Comparison of ENCODE assay signal across 21 cellular contexts in the genomic region with DNA sequence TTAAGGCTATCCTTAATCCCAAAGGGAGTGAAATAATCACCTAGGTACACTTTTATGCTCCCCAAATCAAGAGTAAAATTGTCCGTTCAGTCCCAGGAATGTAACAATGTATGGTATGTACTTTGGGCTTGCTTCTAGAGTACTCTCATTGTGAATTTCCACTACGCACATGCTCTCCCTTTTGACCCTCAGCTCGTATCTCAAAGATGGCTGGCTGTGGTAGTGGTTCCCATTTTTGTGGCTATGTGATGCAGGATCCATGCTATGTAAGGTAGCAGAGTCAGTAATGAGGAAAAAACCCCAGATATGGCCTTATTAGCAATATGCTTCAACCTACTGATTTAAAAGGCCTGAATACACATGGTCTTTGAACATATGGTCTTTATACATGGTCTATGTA.
A peak's percentile ranks its signal among the peaks of the same experiment; 100 is the strongest.
DNase-seq lines count a peak whose midpoint lies in the region; ATAC-seq and TF ChIP-seq lines count a peak whose summit lies in the region.
"Had no signal": no experiment of that assay in that cellular context is flagged by ENCODE, and none has a peak within 500 bp of the region (broad histone marks: within the 10 kb centered on the region; RNA-seq: fewer than 3 reads in every experiment).

No MANE protein-coding gene starts in this region.

- H3K4me3 Mint-ChIP-seq in HFFc6 = peak overlapping the region; percentile 4; the same call in 1 of the 2 replicates
- no peak overlapping the region for H3K4me3 Mint-ChIP-seq in activated CD4-positive, alpha-beta memory T cell treated with anti-CD3 and anti-CD28 coated beads for 36 hours
- H3K4me3 Mint-ChIP-seq: CD4-positive, alpha-beta memory T cell; IgD-negative memory B cell had no signal

- H3K27me3 Mint-ChIP-seq in HFFc6 (ENCODE audit: insufficient read depth) = peaks cover 18% of the 10 kb centered on the region
- no peaks in the 10 kb centered on the region for H3K27me3 Mint-ChIP-seq in activated CD4-positive, alpha-beta memory T cell treated with anti-CD3 and anti-CD28 coated beads for 36 hours
- H3K27me3 Mint-ChIP-seq: CD4-positive, alpha-beta memory T cell; IgD-negative memory B cell had no signal

- H3K9me3 Mint-ChIP-seq in HFFc6 = no peaks in the 10 kb centered on the region
- no peaks in the 10 kb centered on the region for H3K9me3 Mint-ChIP-seq in activated CD4-positive, alpha-beta memory T cell treated with anti-CD3 and anti-CD28 coated beads for 36 hours
- H3K9me3 Mint-ChIP-seq: CD4-positive, alpha-beta memory T cell; IgD-negative memory B cell had no signal

- intact Hi-C loops in activated CD4-positive, alpha-beta memory T cell treated with anti-CD3 and anti-CD28 coated beads for 36 hours (cut with micrococcal nuclease) = no loop called here

- peaks cover 35% of the 10 kb centered on the region for H3K4me1 Mint-ChIP-seq in HFFc6 (ENCODE audit: low read depth)
- no peaks in the 10 kb centered on the region for H3K4me1 Mint-ChIP-seq in activated CD4-positive, alpha-beta memory T cell treated with anti-CD3 and anti-CD28 coated beads for 36 hours (ENCODE audit: low read depth)
- H3K4me1 Mint-ChIP-seq: CD4-positive, alpha-beta memory T cell; IgD-negative memory B cell had no signal

- POLR2A ChIA-PET in activated CD4-positive, alpha-beta memory T cell treated with anti-CD3 and anti-CD28 coated beads for 36 hours (lab: Charles Lee) = no interaction called here

- H3K27ac Mint-ChIP-seq in HFFc6 = no peak overlapping the region
- no peak overlapping the region for H3K27ac Mint-ChIP-seq in activated CD4-positive, alpha-beta memory T cell treated with anti-CD3 and anti-CD28 coated beads for 36 hours
- H3K27ac Mint-ChIP-seq: CD4-positive, alpha-beta memory T cell; IgD-negative memory B cell had no signal

- H3K9me3 ChIP-seq in muscle layer of duodenum (ENCODE audit: control insufficient read depth in 1 of 2, low read length in 2 of 2) (no peaks in the 10 kb centered on the region), thoracic aorta (no peaks in the 10 kb centered on the region)
- H3K9me3 ChIP-seq: BLaER1, MG63 had no signal

- DNase-seq in HFFc6 (no peak), astrocyte of the hippocampus (ENCODE audit: low read depth, low spot score) (peak; percentile 66), thoracic aorta (ENCODE audit: low spot score) (no peak), HT-29 (ENCODE audit: low spot score) (no peak)
- DNase-seq in activated CD4-positive, CD25-positive, alpha-beta regulatory T cell (lab: John Stamatoyannopoulos, UW) = no peak
- DNase-seq in activated CD4-positive, alpha-beta memory T cell treated with anti-CD3 and anti-CD28 coated beads for 36 hours = no peak
- DNase-seq: CD4-positive, alpha-beta memory T cell; GF-D8; GM23248; HCEC 1CT; Karpas-422; MG63; NCI-H1092; NCI-H2081; NCI-H2171 treated with DMSO at 0.1 percent for 48 hours; NCI-H446; NCI-H69 had no signal

- H3K27me3 ChIP-seq in muscle layer of duodenum (ENCODE audit: low read depth, low read length) = no peaks in the 10 kb centered on the region
- no peaks in the 10 kb centered on the region for H3K27me3 ChIP-seq in thoracic aorta (replicated peaks; ENCODE audit: insufficient read depth)
- H3K27me3 ChIP-seq: BLaER1, MG63 had no signal

- peaks cover 22 to 34% of the 10 kb centered on the region in 2 donors for H3K36me3 ChIP-seq in muscle layer of duodenum (ENCODE audit: control insufficient read depth in 1 of 2, insufficient read depth in 2 of 2, low read length in 2 of 2)
- H3K36me3 ChIP-seq in thoracic aorta = peaks cover 7% of the 10 kb centered on the region

- no peak overlapping the region for H3K4me3 ChIP-seq in muscle layer of duodenum (ENCODE audit: low read depth in 1 of 2, low read length in 2 of 2)
- H3K4me3 ChIP-seq in thoracic aorta = no peak overlapping the region
- H3K4me3 ChIP-seq: BLaER1, GM23248, MG63 had no signal

- H3K27ac ChIP-seq in muscle layer of duodenum (ENCODE audit: low read length) (peak overlapping the region; percentile 10), thoracic aorta (peak overlapping the region; percentile 62 to 67)
- H3K27ac ChIP-seq: BLaER1, GM23248 had no signal

- no peak for ATAC-seq in thoracic aorta (ENCODE audit: insufficient number of reproducible peaks, low FRiP score, low read depth)
- ATAC-seq: Panc1 had no signal

- H3K36me3 Mint-ChIP-seq in HFFc6 (ENCODE audit: low read depth) = peaks cover 68% of the 10 kb centered on the region
- no peaks in the 10 kb centered on the region for H3K36me3 Mint-ChIP-seq in activated CD4-positive, alpha-beta memory T cell treated with anti-CD3 and anti-CD28 coated beads for 36 hours
- H3K36me3 Mint-ChIP-seq: CD4-positive, alpha-beta memory T cell; IgD-negative memory B cell had no signal

- no peak for TF ChIP-seq CTCF in HFFc6 (IDR thresholded peaks at IDR 0.05)
- TF ChIP-seq CTCF in thoracic aorta (IDR thresholded peaks at IDR 0.05) = no peak

- CTCF ChIA-PET in activated CD4-positive, alpha-beta memory T cell treated with anti-CD3 and anti-CD28 coated beads for 36 hours (lab: Charles Lee) = no interaction called here

- H3K4me1 ChIP-seq in muscle layer of duodenum (ENCODE audit: control insufficient read depth in 1 of 2, insufficient read depth in 2 of 2, low read length in 2 of 2) (peaks cover 3 to 26% of the 10 kb centered on the region in 2 donors), thoracic aorta (ENCODE audit: control insufficient read depth in 1 of 2, low read depth in 2 of 2) (peaks cover 32 to 73% of the 10 kb centered on the region in 2 donors)
- H3K4me1 ChIP-seq: BLaER1 had no signal
